Comparison of ENCODE assay signal across 8 cellular contexts in genomic region chr5:88883566-88884434, GRCh38. TPM values are rescaled to one million over a fixed set of nuclear protein-coding genes. Genes with fewer than 3 reads are reported as not detected.
DNase-seq lines count a peak whose midpoint lies in the region; ATAC-seq and TF ChIP-seq lines count a peak whose summit lies in the region.

No MANE protein-coding gene starts in this region.

- peak overlapping the region; percentile 52 for H3K9ac ChIP-seq in SK-N-MC (ENCODE audit: insufficient read length)

- no peak for TF ChIP-seq EP300 in Ishikawa (IDR thresholded peaks at IDR 0.05; ENCODE audit: borderline replicate concordance)

- peak; percentile 18 to 67 (median 35) for TF ChIP-seq POLR2A in spleen (IDR thresholded peaks at IDR 0.05)

- H3K27me3 ChIP-seq in spleen (replicated peaks in 1 of 7) = no peaks in the 10 kb centered on the region

- no peaks in the 10 kb centered on the region for H3K9me3 ChIP-seq in SK-N-MC (ENCODE audit: low read depth, low read length)
- no peaks in the 10 kb centered on the region for H3K9me3 ChIP-seq in spleen

- no peak for TF ChIP-seq RAD21 in Ishikawa (IDR thresholded peaks at IDR 0.05; ENCODE audit: low read depth)

- peak; percentile 32 for ATAC-seq in GM19324 (IDR thresholded peaks at IDR 0.05; ENCODE audit: low FRiP score, unreplicated experiment)
- ATAC-seq in HG03039 (IDR thresholded peaks at IDR 0.05; ENCODE audit: unreplicated experiment) = no peak

- intact Hi-C loops in spleen (cut with DNase I; ENCODE audit: low total_unique reads) = loop anchor here (10.0 kb wide), 2 partner anchors 59 to 149 kb away; no protein-coding TSS in a partner anchor

- DNase-seq in CD1c-positive myeloid dendritic cell (ENCODE audit: extremely low spot score) = peak; percentile 64
- no peak for DNase-seq in SK-N-MC (ENCODE audit: low read depth, low spot score)
- DNase-seq in dedifferentiated amniotic fluid mesenchymal stem cell (ENCODE audit: extremely low spot score) = peak; percentile 73
- peak; percentile 57 for DNase-seq in kidney tubule cell (ENCODE audit: low spot score)
- DNase-seq in spleen = peak; percentile 91

- 0 to 2% (median 1%) methylated on average over 49 of the region's 49 CpGs for WGBS in spleen, 5 donors

- no peak overlapping the region for H3K27ac ChIP-seq in SK-N-MC
- H3K27ac ChIP-seq in spleen = peak overlapping the region; percentile 86 to 94 (median 92)

- H3K36me3 ChIP-seq in SK-N-MC (ENCODE audit: insufficient read depth, low read length) (no peaks in the 10 kb centered on the region), spleen (no peaks in the 10 kb centered on the region)

- peak in 1 of 11 experiments; percentile 10 for TF ChIP-seq CTCF in spleen (IDR thresholded peaks at IDR 0.05 in 8 of 11, conservative IDR thresholded peaks at IDR 0.05 in 3 of 11)

- H3K4me3 ChIP-seq in SK-N-MC (peak overlapping the region; percentile 96), spleen (peak overlapping the region; percentile 52 to 87 (median 66))

- peaks cover 16 to 80% (median 51%) of the 10 kb centered on the region in 6 donors for H3K4me1 ChIP-seq in spleen

TF ChIP-seq in Ishikawa, 13 proteins besides CTCF, POLR2A, EP300 and RAD21:
- no peak for TF ChIP-seq EGR1 (IDR thresholded peaks at IDR 0.05)
- TF ChIP-seq, protein P1, sequence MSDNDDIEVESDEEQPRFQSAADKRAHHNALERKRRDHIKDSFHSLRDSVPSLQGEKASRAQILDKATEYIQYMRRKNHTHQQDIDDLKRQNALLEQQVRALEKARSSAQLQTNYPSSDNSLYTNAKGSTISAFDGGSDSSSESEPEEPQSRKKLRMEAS (IDR thresholded peaks at IDR 0.05) = peak; percentile 64; the same call in 1 of the 2 replicates
- no peak for TF ChIP-seq CREB1 (IDR thresholded peaks at IDR 0.05; ENCODE audit: low read depth)
- TF ChIP-seq, protein P2, sequence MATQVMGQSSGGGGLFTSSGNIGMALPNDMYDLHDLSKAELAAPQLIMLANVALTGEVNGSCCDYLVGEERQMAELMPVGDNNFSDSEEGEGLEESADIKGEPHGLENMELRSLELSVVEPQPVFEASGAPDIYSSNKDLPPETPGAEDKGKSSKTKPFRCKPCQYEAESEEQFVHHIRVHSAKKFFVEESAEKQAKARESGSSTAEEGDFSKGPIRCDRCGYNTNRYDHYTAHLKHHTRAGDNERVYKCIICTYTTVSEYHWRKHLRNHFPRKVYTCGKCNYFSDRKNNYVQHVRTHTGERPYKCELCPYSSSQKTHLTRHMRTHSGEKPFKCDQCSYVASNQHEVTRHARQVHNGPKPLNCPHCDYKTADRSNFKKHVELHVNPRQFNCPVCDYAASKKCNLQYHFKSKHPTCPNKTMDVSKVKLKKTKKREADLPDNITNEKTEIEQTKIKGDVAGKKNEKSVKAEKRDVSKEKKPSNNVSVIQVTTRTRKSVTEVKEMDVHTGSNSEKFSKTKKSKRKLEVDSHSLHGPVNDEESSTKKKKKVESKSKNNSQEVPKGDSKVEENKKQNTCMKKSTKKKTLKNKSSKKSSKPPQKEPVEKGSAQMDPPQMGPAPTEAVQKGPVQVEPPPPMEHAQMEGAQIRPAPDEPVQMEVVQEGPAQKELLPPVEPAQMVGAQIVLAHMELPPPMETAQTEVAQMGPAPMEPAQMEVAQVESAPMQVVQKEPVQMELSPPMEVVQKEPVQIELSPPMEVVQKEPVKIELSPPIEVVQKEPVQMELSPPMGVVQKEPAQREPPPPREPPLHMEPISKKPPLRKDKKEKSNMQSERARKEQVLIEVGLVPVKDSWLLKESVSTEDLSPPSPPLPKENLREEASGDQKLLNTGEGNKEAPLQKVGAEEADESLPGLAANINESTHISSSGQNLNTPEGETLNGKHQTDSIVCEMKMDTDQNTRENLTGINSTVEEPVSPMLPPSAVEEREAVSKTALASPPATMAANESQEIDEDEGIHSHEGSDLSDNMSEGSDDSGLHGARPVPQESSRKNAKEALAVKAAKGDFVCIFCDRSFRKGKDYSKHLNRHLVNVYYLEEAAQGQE (IDR thresholded peaks at IDR 0.05; ENCODE audit: low read depth) = no peak
- TF ChIP-seq FOXM1 (IDR thresholded peaks at IDR 0.05; ENCODE audit: borderline replicate concordance, low read depth) = no peak
TF ChIP-seq in Ishikawa: peak in this region for 1.

RNA-seq across cellular contexts. Expression of gene MEF2C, which starts 0.8 kb away (rescaled TPM):
- 100 to 1,000 TPM in 6 of 7 donors, 10 to 100 TPM in 1; 94.4 to 153 (median 129) TPM for total RNA-seq in spleen
- 10 to 100 TPM; 19.3 to 24.6 (median 24.3) TPM for polyA plus RNA-seq in spleen
